Comparison of ENCODE assay signal across 8 cellular contexts in the genomic region with DNA sequence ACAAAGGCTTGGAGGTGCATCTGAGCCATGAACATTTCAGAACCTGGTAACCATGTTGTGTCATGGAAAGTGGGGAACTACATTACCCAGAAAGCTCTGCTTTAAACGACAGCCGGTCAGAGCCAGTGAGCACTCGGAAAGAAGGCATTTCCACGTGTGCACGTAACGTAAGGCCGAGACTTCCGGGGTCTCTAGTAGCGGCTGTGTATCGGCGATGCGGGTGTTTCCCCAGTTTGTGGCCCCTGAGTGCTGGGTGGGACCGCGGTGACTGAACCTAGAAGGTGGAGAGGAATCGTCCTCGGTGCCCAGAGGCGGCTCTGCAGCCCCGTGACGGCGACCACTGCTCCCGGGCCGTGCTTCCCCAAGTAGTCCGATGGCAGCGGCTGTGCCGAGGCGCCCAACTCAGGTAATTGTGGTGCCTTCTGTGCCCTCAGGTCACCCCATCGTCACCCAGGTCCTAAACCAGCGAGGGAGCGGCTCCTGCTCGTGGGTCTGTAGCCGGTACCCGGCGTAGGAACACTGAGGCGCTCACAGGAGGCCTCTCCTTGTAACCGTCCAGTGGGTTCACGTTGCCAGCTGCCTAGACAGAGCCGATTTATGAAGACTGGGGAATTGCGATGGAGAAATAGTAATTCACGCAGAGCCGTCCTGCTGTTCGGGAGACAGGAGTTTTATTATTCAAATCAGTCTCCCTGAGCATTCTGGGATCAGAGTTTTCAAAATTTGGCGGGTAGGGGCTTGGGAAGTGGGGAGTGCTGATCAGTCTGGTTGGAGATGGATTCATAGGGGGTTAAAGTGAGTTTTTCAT. TPM values are rescaled to one million over a fixed set of nuclear protein-coding genes. Genes with fewer than 3 reads are reported as not detected.
DNase-seq lines count a peak whose midpoint lies in the region; ATAC-seq, FAIRE-seq and TF ChIP-seq lines count a peak whose summit lies in the region.
"Not testable (repeated sequence)": the region's sequence is repeated elsewhere in the genome, so short reads cannot be mapped to it uniquely, and the experiment has no call there.

TSS of gene ZNF587 (plus strand) at position 194 of the 808 bp plus-strand sequence. CDS start at position 374, 180 bp downstream.

- BruUV-seq in HepG2 (replicated peaks; lab: Mats Ljungman, UMichigan), result TSS peak; percentile 70

- peak; percentile 93 for ATAC-seq in HG03457 (IDR thresholded peaks at IDR 0.05; ENCODE audit: unreplicated experiment)
- peak; percentile 98 for ATAC-seq in HepG2

- H3K27ac ChIP-seq in HepG2 (ENCODE audit: extremely low read length, insufficient read depth, low read length), result peak within 1 kb of the TSS; percentile 68

- 0% methylated on average over 6 of the region's 42 CpGs for WGBS in HepG2 (ENCODE audit: low lambda C conversion rate)

- peak; percentile 66 to 73 for TF ChIP-seq POLR2A in HepG2 (IDR thresholded peaks at IDR 0.05; ENCODE audit: insufficient read depth in 1 of 2, low read depth in 2 of 2, low read length in 2 of 2)

- H3K4me2 ChIP-seq in HepG2 (ENCODE audit: low read depth, low read length), result peak within 1 kb of the TSS; percentile 76

- CTCF ChIA-PET in HepG2 (lab: Yijun Ruan, JAX; ENCODE audit: low intra/inter-chr PET ratio, low total read pairs), result not testable (repeated sequence)

- H3K79me2 ChIP-seq in HepG2 (ENCODE audit: insufficient read depth, low read length), result peaks cover 32% of the 10 kb centered on the region

- TF ChIP-seq EP300 in HepG2 (IDR thresholded peaks at IDR 0.05; ENCODE audit: low read depth in 2 of 2, low read length in 2 of 2); HepG2 (CRISPR knock-in tag; IDR thresholded peaks at IDR 0.05; ENCODE audit: borderline replicate concordance): not testable (repeated sequence)

- not testable (repeated sequence) for H4K20me1 ChIP-seq in HepG2 (ENCODE audit: insufficient read depth, low read length)

- not testable (repeated sequence) for TF ChIP-seq CTCF in BE2C (IDR thresholded peaks at IDR 0.05; ENCODE audit: low read depth, low read length); HepG2 (CRISPR knock-in tag; IDR thresholded peaks at IDR 0.05)

- not testable (repeated sequence) for H3K4me1 ChIP-seq in BE2C
- peaks cover 16% of the 10 kb centered on the region for H3K4me1 ChIP-seq in HepG2 (ENCODE audit: insufficient read depth, low read length)

- in situ Hi-C loops in HepG2 (cut with HindIII; ENCODE audit: extremely low pct_ligation_motif_present, low pct_unique_long_range_greater_than_20kb), result not testable (repeated sequence)

- not testable (repeated sequence) for TF ChIP-seq RAD21 in HepG2 (CRISPR knock-in tag; IDR thresholded peaks at IDR 0.05)

- POLR2A ChIA-PET in HepG2 (lab: Yijun Ruan, JAX), result interaction anchor here (0.7 to 1.9 kb wide), 3 partner anchors 31 to 168 kb away, joined by 3 to 9 read pairs (median 5); partner anchors contain the start of genes ZNF551 and ZNF552

- H3K36me3 ChIP-seq in BE2C, result peaks cover 14% of the 10 kb centered on the region
- peaks cover 0 to 18% of the 10 kb centered on the region in 2 experiments; a peak in 4 of 5 replicates for H3K36me3 ChIP-seq in HepG2 (replicated peaks in 1 of 2; ENCODE audit: control insufficient read depth in 1 of 2, insufficient read depth in 2 of 2, low read length in 2 of 2)

- not testable (repeated sequence) for H3K27me3 ChIP-seq in BE2C; HepG2 (ENCODE audit: control insufficient read depth in 1 of 2, insufficient read depth in 2 of 2, low read length in 2 of 2)

- H2AFZ ChIP-seq in HepG2 (ENCODE audit: low read length), result not testable (repeated sequence)

- not testable (repeated sequence) for H3K9me3 ChIP-seq in BE2C; HepG2 (ENCODE audit: low read length)

- H3K9ac ChIP-seq in HepG2 (ENCODE audit: insufficient read depth, low read depth, low read length), result peak within 1 kb of the TSS; percentile 91

- FAIRE-seq in GM19239 (lab: Jason Lieb, UNC) (peak; percentile 96), HepG2 (lab: Jason Lieb, UNC) (peak; percentile 98)

- H3K4me3 ChIP-seq in BE2C (ENCODE audit: low read depth, low read length), result peak within 1 kb of the TSS; percentile 84
- peak within 1 kb of the TSS; percentile 76 to 91 (median 89) for H3K4me3 ChIP-seq in HepG2 (replicated peaks in 1 of 3; ENCODE audit: insufficient read depth in 1 of 3, low read depth in 2 of 3, low read length in 3 of 3)

- DNase-seq in BE2C, result peak; percentile 72
- DNase-seq in GM19239 (ENCODE audit: insufficient read length, low spot score), result peak; percentile 28
- DNase-seq in NCI-H526 treated with DMSO at 0.1 percent for 48 hours (lab: John Stamatoyannopoulos, UW), result peak; percentile 68
- peak; percentile 73 for DNase-seq in activated CD4-positive, alpha-beta T cell treated with anti-CD3 and anti-CD28 coated beads, Interleukin-2, amount 50 U/mL, for 1 hour
- peak; percentile 74 to 89 for DNase-seq in dermis microvascular lymphatic vessel endothelial cell (ENCODE audit: low read depth in 2 of 2)
- DNase-seq in HepG2 (ENCODE audit: low spot score), result peak; percentile 84
- peak; percentile 73 for DNase-seq in stimulated activated CD4-positive, alpha-beta T cell treated with anti-CD3 and anti-CD28 coated beads, Interleukin-2, amount 100 ng/mL, for 4 hours (ENCODE audit: low read depth)

- intact Hi-C loops in HepG2 (cut with micrococcal nuclease; ENCODE audit: unreplicated experiment), result not testable (repeated sequence)

TF ChIP-seq in HepG2, 621 proteins besides CTCF, POLR2A, EP300 and RAD21 (continues in another document):
- TF ChIP-seq, protein P1, sequence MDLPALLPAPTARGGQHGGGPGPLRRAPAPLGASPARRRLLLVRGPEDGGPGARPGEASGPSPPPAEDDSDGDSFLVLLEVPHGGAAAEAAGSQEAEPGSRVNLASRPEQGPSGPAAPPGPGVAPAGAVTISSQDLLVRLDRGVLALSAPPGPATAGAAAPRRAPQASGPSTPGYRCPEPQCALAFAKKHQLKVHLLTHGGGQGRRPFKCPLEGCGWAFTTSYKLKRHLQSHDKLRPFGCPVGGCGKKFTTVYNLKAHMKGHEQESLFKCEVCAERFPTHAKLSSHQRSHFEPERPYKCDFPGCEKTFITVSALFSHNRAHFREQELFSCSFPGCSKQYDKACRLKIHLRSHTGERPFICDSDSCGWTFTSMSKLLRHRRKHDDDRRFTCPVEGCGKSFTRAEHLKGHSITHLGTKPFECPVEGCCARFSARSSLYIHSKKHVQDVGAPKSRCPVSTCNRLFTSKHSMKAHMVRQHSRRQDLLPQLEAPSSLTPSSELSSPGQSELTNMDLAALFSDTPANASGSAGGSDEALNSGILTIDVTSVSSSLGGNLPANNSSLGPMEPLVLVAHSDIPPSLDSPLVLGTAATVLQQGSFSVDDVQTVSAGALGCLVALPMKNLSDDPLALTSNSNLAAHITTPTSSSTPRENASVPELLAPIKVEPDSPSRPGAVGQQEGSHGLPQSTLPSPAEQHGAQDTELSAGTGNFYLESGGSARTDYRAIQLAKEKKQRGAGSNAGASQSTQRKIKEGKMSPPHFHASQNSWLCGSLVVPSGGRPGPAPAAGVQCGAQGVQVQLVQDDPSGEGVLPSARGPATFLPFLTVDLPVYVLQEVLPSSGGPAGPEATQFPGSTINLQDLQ (CRISPR knock-in tag; IDR thresholded peaks at IDR 0.05), result 0 out of 2 replicates have a peak, but pooled peaks have one; percentile 40
- peak; percentile 28; the same call in 1 of the 2 replicates for TF ChIP-seq ETV5 (CRISPR knock-in tag; IDR thresholded peaks at IDR 0.05; ENCODE audit: borderline replicate concordance)

RNA-seq across cellular contexts. Expression of gene ZNF587, which starts in this region (rescaled TPM):
- 8.8 TPM for polyA plus RNA-seq in BE2C (2012; ENCODE audit: insufficient read depth, insufficient read length, low read depth)
- total RNA-seq in dermis microvascular lymphatic vessel endothelial cell, result 15.4 and 15.7 TPM in 2 replicates
- total RNA-seq in HepG2 (2016; rRNA removed; fragmentation: Illumina TruSeq; extraction: Trizol), result 17.5 and 22.9 TPM in 2 replicates
- total RNA-seq in HepG2 (2016; cell fraction: cytosol; rRNA removed; fragmentation: Illumina TruSeq; extraction: Trizol; ENCODE audit: low read depth), result 22.5 and 25.4 TPM in 2 replicates
- 15.1 and 22.8 TPM in 2 replicates for total RNA-seq in HepG2 (2016; cell fraction: insoluble cytoplasmic fraction; rRNA removed; fragmentation: Illumina TruSeq; extraction: Trizol)
- 13.8 and 14.3 TPM in 2 replicates for total RNA-seq in HepG2 (2016; cell fraction: membrane; rRNA removed; fragmentation: Illumina TruSeq; extraction: Trizol)
- total RNA-seq in HepG2 (2016; cell fraction: nucleus; rRNA removed; fragmentation: Illumina TruSeq; extraction: Trizol), result 17.5 and 22.8 TPM in 2 replicates
- 8.7 and 12.6 TPM in 2 replicates for polyA plus RNA-seq in HepG2 (2011; rRNA removed)
- polyA plus RNA-seq in HepG2 (2011; cell fraction: cytosol; rRNA removed), result 2.6 and 3.8 TPM in 2 replicates
- 28.6 and 29.8 TPM in 2 replicates for polyA plus RNA-seq in HepG2 (2011; cell fraction: nucleus; rRNA removed)
- polyA plus RNA-seq in HepG2 (2012), result 8.0 and 11.1 TPM in 2 replicates
- polyA plus RNA-seq in HepG2 (2016; cell fraction: cytosol; fragmentation: Illumina TruSeq; extraction: Trizol; ENCODE audit: low read depth), result 0.52 and 0.95 TPM in 2 replicates
- polyA plus RNA-seq in HepG2 (2016; cell fraction: insoluble cytoplasmic fraction; fragmentation: Illumina TruSeq; extraction: Trizol; ENCODE audit: low read depth), result 5.2 and 7.9 TPM in 2 replicates
- polyA plus RNA-seq in HepG2 (2016; cell fraction: membrane; fragmentation: Illumina TruSeq; extraction: Trizol; ENCODE audit: low read depth), result 0.96 and 2.0 TPM in 2 replicates
- polyA plus RNA-seq in HepG2 (2016; cell fraction: nucleus; fragmentation: Illumina TruSeq; extraction: Trizol; ENCODE audit: insufficient read depth, low read depth), result 41.3 and 44.4 TPM in 2 replicates
- polyA minus RNA-seq in HepG2 (2011; rRNA and poly(A)+ RNA removed; ENCODE audit: low replicate concordance), result 26.7 and 28.9 TPM in 2 replicates
- polyA minus RNA-seq in HepG2 (2011; cell fraction: cytosol; rRNA and poly(A)+ RNA removed), result 17.4 and 22.9 TPM in 2 replicates
- 21.6 and 30.3 TPM in 2 replicates for polyA minus RNA-seq in HepG2 (2011; cell fraction: nucleus; rRNA and poly(A)+ RNA removed)

Comparison
In these comparisons a context has a peak if more than half of its experiments do, and no peak if none do; other contexts are left out.
1. Peak in every context shown above with its lines: DNase-seq, ATAC-seq, H3K4me3 ChIP-seq and H3K27ac ChIP-seq.
2. DNase-seq: peak in every context shown above with its lines; median percentile 84 in HepG2; 82 in dermis microvascular lymphatic vessel endothelial cell; 73 in activated CD4-positive, alpha-beta T cell treated with anti-CD3 and anti-CD28 coated beads, Interleukin-2, amount 50 U/mL, for 1 hour; 73 in stimulated activated CD4-positive, alpha-beta T cell treated with anti-CD3 and anti-CD28 coated beads, Interleukin-2, amount 100 ng/mL, for 4 hours; 72 in BE2C; 68 in NCI-H526 treated with DMSO at 0.1 percent for 48 hours; 28 in GM19239.